ENCODE assay signal across 13 cellular contexts in the genomic region with DNA sequence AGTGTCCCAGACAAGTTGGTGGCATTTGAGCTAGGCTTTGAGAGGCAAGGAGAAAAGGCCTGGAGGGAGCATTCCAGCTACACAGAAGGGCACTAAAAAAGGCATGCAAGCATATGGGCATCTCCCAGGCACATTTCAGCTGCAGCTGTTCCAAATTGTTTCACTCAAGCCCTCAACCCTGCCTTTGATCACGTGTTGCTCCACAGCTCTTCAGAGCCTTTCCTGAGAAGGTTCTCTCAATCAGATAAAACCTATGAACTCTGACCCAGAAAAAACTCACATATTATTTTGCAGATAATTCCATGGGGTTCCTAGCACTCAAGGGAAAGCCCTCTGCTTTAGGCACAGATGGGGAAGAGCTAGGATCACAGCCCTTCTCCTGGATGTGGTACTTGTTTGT. TPM values are rescaled to one million over a fixed set of nuclear protein-coding genes. Genes with fewer than 3 reads are reported as not detected.
A peak's percentile ranks its signal among the peaks of the same experiment; 100 is the strongest.
DNase-seq lines count a peak whose midpoint lies in the region; ATAC-seq and TF ChIP-seq lines count a peak whose summit lies in the region.
"Had no signal": no experiment of that assay in that cellular context is flagged by ENCODE, and none has a peak within 500 bp of the region (broad histone marks: within the 10 kb centered on the region; RNA-seq: fewer than 3 reads in every experiment).

No MANE protein-coding gene starts in this region.

- H3K4me2 ChIP-seq in hepatocyte: no peak overlapping the region

- POLR2A ChIA-PET in HEK293 (lab: Yijun Ruan, JAX): interaction anchor here (1.0 kb wide), 1 partner anchor 24 kb away, joined by 3 read pairs; a partner anchor contains a TSS
- POLR2A ChIA-PET in activated CD8-positive, alpha-beta T cell treated with anti-CD3 and anti-CD28 coated beads for 36 hours (lab: Charles Lee): interaction anchor here (1.0 to 10.9 kb wide), 2 partner anchors 25 to 29 kb away, joined by 4 to 67 read pairs; a partner anchor contains a TSS

- no peak overlapping the region for H3K4me3 Mint-ChIP-seq in activated T-cell treated with anti-CD3 and anti-CD28 coated beads, Interleukin-2, amount 50 U/mL, for 24 hours
- no peak overlapping the region for H3K4me3 Mint-ChIP-seq in activated CD8-positive, alpha-beta T cell treated with anti-CD3 and anti-CD28 coated beads for 36 hours
- no peak overlapping the region for H3K4me3 Mint-ChIP-seq in nephron
- H3K4me3 Mint-ChIP-seq: dendritic cell treated with granulocyte-macrophage colony-stimulating factor and Interleukin-4, amounts not matched to agents 40 ng/mL and 50 ng/mL, for 4 days had no signal

- H3K9me3 ChIP-seq in HEK293 (ENCODE audit: control insufficient read depth, insufficient read depth, low read depth, low read length) (no peaks in the 10 kb centered on the region), hepatocyte (ENCODE audit: low read depth) (no peaks in the 10 kb centered on the region)
- H3K9me3 ChIP-seq: transverse colon had no signal

- H3K79me2 ChIP-seq in hepatocyte: no peaks in the 10 kb centered on the region

- no peaks in the 10 kb centered on the region for H3K27me3 Mint-ChIP-seq in activated T-cell treated with anti-CD3 and anti-CD28 coated beads, Interleukin-2, amount 50 U/mL, for 24 hours
- no peaks in the 10 kb centered on the region for H3K27me3 Mint-ChIP-seq in activated CD8-positive, alpha-beta T cell treated with anti-CD3 and anti-CD28 coated beads for 36 hours
- H3K27me3 Mint-ChIP-seq in nephron (ENCODE audit: low read depth): peaks cover 4% of the 10 kb centered on the region
- H3K27me3 Mint-ChIP-seq: dendritic cell treated with granulocyte-macrophage colony-stimulating factor and Interleukin-4, amounts not matched to agents 40 ng/mL and 50 ng/mL, for 4 days had no signal

- H3K4me3 ChIP-seq in HEK293 (ENCODE audit: low read depth, low read length) (no peak overlapping the region), hepatocyte (no peak overlapping the region)
- H3K4me3 ChIP-seq: transverse colon had no signal

- CTCF ChIA-PET in HEK293 (lab: Yijun Ruan, JAX): interaction anchor here (1.4 kb wide), 1 partner anchor 17 kb away, joined by 7 read pairs; no protein-coding TSS in a partner anchor
- CTCF ChIA-PET in activated CD8-positive, alpha-beta T cell treated with anti-CD3 and anti-CD28 coated beads for 36 hours (lab: Charles Lee): interaction anchor here (0.7 to 1.6 kb wide), 6 partner anchors 24 to 175 kb away, joined by 3 to 5 read pairs (median 4); no protein-coding TSS in a partner anchor

- H3K9me2 ChIP-seq in hepatocyte (replicated peaks; ENCODE audit: insufficient read depth): no peaks in the 10 kb centered on the region

- no peaks in the 10 kb centered on the region for H3K36me3 Mint-ChIP-seq in activated T-cell treated with anti-CD3 and anti-CD28 coated beads, Interleukin-2, amount 50 U/mL, for 24 hours (ENCODE audit: low read depth)
- H3K36me3 Mint-ChIP-seq in activated CD8-positive, alpha-beta T cell treated with anti-CD3 and anti-CD28 coated beads for 36 hours (ENCODE audit: low read depth): peaks cover 4% of the 10 kb centered on the region
- H3K36me3 Mint-ChIP-seq in nephron (ENCODE audit: low read depth): peaks cover 38% of the 10 kb centered on the region

- H3K36me3 ChIP-seq in HEK293 (ENCODE audit: control insufficient read depth in 2 of 2, insufficient read depth in 1 of 2, low read length in 2 of 2) (no peaks in the 10 kb centered on the region), hepatocyte (replicated peaks; ENCODE audit: insufficient read depth, low read depth) (no peaks in the 10 kb centered on the region)
- H3K36me3 ChIP-seq: transverse colon had no signal

- no peak for DNase-seq in activated T-cell treated with anti-CD3 and anti-CD28 coated beads, Interleukin-2, amount 50 U/mL, for 24 hours
- DNase-seq in activated T-cell treated with anti-CD3 and anti-CD28 coated beads for 4 hours (no peak), hepatocyte (ENCODE audit: low spot score) (no peak), NCI-H2029 treated with DMSO at 0.1 percent for 48 hours (lab: John Stamatoyannopoulos, UW) (no peak)
- no peak for DNase-seq in activated CD8-positive, alpha-beta T cell treated with anti-CD3 and anti-CD28 coated beads for 36 hours
- DNase-seq: ACHN; activated CD4-positive, alpha-beta T cell treated with anti-CD3 and anti-CD28 coated beads for 4 hours; NCI-H446; transverse colon had no signal

- no peak for TF ChIP-seq CTCF in HEK293 (tag by site-specific recombination; IDR thresholded peaks at IDR 0.05)
- TF ChIP-seq CTCF in activated CD8-positive, alpha-beta T cell treated with anti-CD3 and anti-CD28 coated beads for 36 hours (IDR thresholded peaks at IDR 0.05): no peak
- TF ChIP-seq CTCF in nephron (IDR thresholded peaks at IDR 0.05; ENCODE audit: unreplicated experiment in 3 of 3): no peak
- TF ChIP-seq CTCF in hepatocyte (IDR thresholded peaks at IDR 0.05; ENCODE audit: poor library complexity): no peak

- H3K27me3 ChIP-seq in hepatocyte: no peaks in the 10 kb centered on the region
- H3K27me3 ChIP-seq: transverse colon had no signal

- H3K4me1 ChIP-seq in HEK293 (ENCODE audit: control insufficient read depth, insufficient read depth, low read length): no peaks in the 10 kb centered on the region
- peaks cover 4% of the 10 kb centered on the region for H3K4me1 ChIP-seq in hepatocyte (ENCODE audit: insufficient read depth)

- ATAC-seq in activated CD8-positive, alpha-beta T cell treated with anti-CD3 and anti-CD28 coated beads for 36 hours: no peak
- ATAC-seq in HG03442 (IDR thresholded peaks at IDR 0.05; ENCODE audit: unreplicated experiment): no peak

- H2AFZ ChIP-seq in hepatocyte: no peak overlapping the region

- intact Hi-C loops in activated CD8-positive, alpha-beta T cell treated with anti-CD3 and anti-CD28 coated beads for 36 hours (cut with micrococcal nuclease): no loop called here

- H3K9me3 Mint-ChIP-seq in activated T-cell treated with anti-CD3 and anti-CD28 coated beads, Interleukin-2, amount 50 U/mL, for 24 hours: no peaks in the 10 kb centered on the region
- H3K9me3 Mint-ChIP-seq in activated CD8-positive, alpha-beta T cell treated with anti-CD3 and anti-CD28 coated beads for 36 hours: peaks cover 2% of the 10 kb centered on the region
- H3K9me3 Mint-ChIP-seq in nephron: no peaks in the 10 kb centered on the region
- H3K9me3 Mint-ChIP-seq: dendritic cell treated with granulocyte-macrophage colony-stimulating factor and Interleukin-4, amounts not matched to agents 40 ng/mL and 50 ng/mL, for 4 days had no signal

- H3K27ac Mint-ChIP-seq in activated T-cell treated with anti-CD3 and anti-CD28 coated beads, Interleukin-2, amount 50 U/mL, for 24 hours: peak overlapping the region; percentile 45
- H3K27ac Mint-ChIP-seq in activated CD8-positive, alpha-beta T cell treated with anti-CD3 and anti-CD28 coated beads for 36 hours: peak overlapping the region; percentile 34
- peak overlapping the region; percentile 35 to 79 (median 46) for H3K27ac Mint-ChIP-seq in nephron
- H3K27ac Mint-ChIP-seq: dendritic cell treated with granulocyte-macrophage colony-stimulating factor and Interleukin-4, amounts not matched to agents 40 ng/mL and 50 ng/mL, for 4 days had no signal

- no peaks in the 10 kb centered on the region for H4K20me1 ChIP-seq in hepatocyte (ENCODE audit: insufficient read depth, poor library complexity, severe bottlenecking)

- peaks cover 49% of the 10 kb centered on the region for H3K4me1 Mint-ChIP-seq in activated T-cell treated with anti-CD3 and anti-CD28 coated beads, Interleukin-2, amount 50 U/mL, for 24 hours (ENCODE audit: low read depth)
- peaks cover 32% of the 10 kb centered on the region for H3K4me1 Mint-ChIP-seq in activated CD8-positive, alpha-beta T cell treated with anti-CD3 and anti-CD28 coated beads for 36 hours (ENCODE audit: low read depth)
- H3K4me1 Mint-ChIP-seq in nephron: peaks cover 22% of the 10 kb centered on the region

- H3K27ac ChIP-seq in HEK293 (ENCODE audit: extremely low read depth, low read depth, low read length) (no peak overlapping the region), hepatocyte (no peak overlapping the region)

- whole genome bisulfite sequencing in hepatocyte (ENCODE audit: low lambda C conversion rate, missing lambda C conversion rate): 35% methylated on average over 1 of the region's 1 CpG

TF ChIP-seq in HEK293, 187 proteins besides CTCF, POLR2A, EP300 and RAD21:
- TF ChIP-seq, protein P1, sequence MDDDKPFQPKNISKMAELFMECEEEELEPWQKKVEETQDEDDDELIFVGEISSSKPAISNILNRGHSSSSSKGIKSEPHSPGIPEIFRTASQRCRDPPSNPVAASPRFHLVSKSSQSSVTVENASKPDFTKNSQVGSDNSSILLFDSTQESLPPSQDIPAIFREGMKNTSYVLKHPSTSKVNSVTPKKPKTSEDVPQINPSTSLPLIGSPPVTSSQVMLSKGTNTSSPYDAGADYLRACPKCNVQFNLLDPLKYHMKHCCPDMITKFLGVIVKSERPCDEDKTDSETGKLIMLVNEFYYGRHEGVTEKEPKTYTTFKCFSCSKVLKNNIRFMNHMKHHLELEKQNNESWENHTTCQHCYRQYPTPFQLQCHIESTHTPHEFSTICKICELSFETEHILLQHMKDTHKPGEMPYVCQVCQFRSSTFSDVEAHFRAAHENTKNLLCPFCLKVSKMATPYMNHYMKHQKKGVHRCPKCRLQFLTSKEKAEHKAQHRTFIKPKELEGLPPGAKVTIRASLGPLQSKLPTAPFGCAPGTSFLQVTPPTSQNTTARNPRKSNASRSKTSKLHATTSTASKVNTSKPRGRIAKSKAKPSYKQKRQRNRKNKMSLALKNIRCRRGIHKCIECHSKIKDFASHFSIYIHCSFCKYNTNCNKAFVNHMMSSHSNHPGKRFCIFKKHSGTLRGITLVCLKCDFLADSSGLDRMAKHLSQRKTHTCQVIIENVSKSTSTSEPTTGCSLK (tag by site-specific recombination; IDR thresholded peaks at IDR 0.05): no peak
- TF ChIP-seq ZNF585B (tag by site-specific recombination; IDR thresholded peaks at IDR 0.05): 0 out of 2 replicates have a peak, but pooled peaks have one; percentile 12
- TF ChIP-seq ZNF548 (tag by site-specific recombination; IDR thresholded peaks at IDR 0.05): no peak

RNA-seq across cellular contexts. Expression of a gene that starts 24.4 kb away (rescaled TPM):
- 1,000 to 10,000 TPM; 2,808 to 2,816 TPM for total RNA-seq in activated CD8-positive, alpha-beta T cell treated with anti-CD3 and anti-CD28 coated beads for 36 hours
- 1,636 and 1,726 TPM in 2 replicates for total RNA-seq in hepatocyte
- 631 and 669 TPM in 2 replicates for polyA plus RNA-seq in hepatocyte
